In the genomic region with DNA sequence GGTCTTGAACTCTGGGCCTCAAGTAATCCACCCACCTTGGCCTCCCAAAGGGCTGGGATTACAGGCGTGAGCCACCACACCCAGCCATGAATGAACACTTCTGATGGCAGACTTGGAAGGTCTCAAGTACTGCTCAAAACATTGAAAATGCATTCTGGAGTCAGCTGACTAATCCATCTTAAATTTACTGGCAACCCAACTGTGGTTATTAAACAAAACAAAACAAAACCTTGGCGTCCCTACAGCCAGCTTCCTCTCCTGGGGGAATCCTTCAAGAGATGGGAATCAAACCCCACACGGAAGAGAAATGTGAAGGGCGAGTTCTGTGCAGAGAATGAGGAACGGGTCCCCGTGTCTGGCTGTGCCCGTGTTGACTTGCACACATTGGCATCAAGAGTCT, we compare ENCODE assay signal across 21 cellular contexts. TPM values are rescaled to one million over a fixed set of nuclear protein-coding genes. Genes with fewer than 3 reads are reported as not detected.
DNase-seq lines count a peak whose midpoint lies in the region; ATAC-seq, FAIRE-seq and TF ChIP-seq lines count a peak whose summit lies in the region.
"Had no signal": no experiment of that assay in that cellular context is flagged by ENCODE, and none has a peak within 500 bp of the region (broad histone marks: within the 10 kb centered on the region; RNA-seq: fewer than 3 reads in every experiment).

No MANE protein-coding gene starts in this region.

- H3K27ac ChIP-seq in subcutaneous abdominal adipose tissue (ENCODE audit: low read depth, low read length): peak overlapping the region; percentile 4
- H3K27ac ChIP-seq: heart left ventricle, psoas muscle, VCaP had no signal

- ATAC-seq in GM21367 (IDR thresholded peaks at IDR 0.05; ENCODE audit: unreplicated experiment): no peak
- ATAC-seq: heart left ventricle, psoas muscle had no signal

- FAIRE-seq in GM12891 (lab: Jason Lieb, UNC): no peak
- FAIRE-seq: endothelial cell of umbilical vein had no signal

- peak overlapping the region in 2 of 5 donors; percentile 35 to 53 for H3K9ac ChIP-seq in subcutaneous abdominal adipose tissue (ENCODE audit: low read length in 5 of 5)

- CTCF ChIA-PET in activated naive CD4-positive, alpha-beta T cell treated with anti-CD3 and anti-CD28 coated beads, Interleukin-2, amount 10 ng/mL, durations not matched to agents 7 days and 5 days (lab: Charles Lee): interaction anchor here (1.6 kb wide), 1 partner anchor 20 kb away, joined by 5 read pairs; no protein-coding TSS in a partner anchor
- CTCF ChIA-PET in activated naive CD4-positive, alpha-beta T cell treated with anti-CD3 and anti-CD28 coated beads for 36 hours (lab: Charles Lee): no interaction called here

- DNase-seq in activated naive CD4-positive, alpha-beta T cell treated with anti-CD3 and anti-CD28 coated beads, Interleukin-2, amount 10 ng/mL, durations not matched to agents 7 days and 5 days: no peak
- DNase-seq in activated naive CD4-positive, alpha-beta T cell treated with anti-CD3 and anti-CD28 coated beads for 36 hours: no peak
- DNase-seq in RPMI7951 (ENCODE audit: low read depth) (peak; percentile 21), fibroblast of mammary gland (ENCODE audit: low read depth) (peak; percentile 89), GM12891 (ENCODE audit: insufficient read length, low spot score) (no peak)
- DNase-seq in activated CD4-positive, alpha-beta T cell treated with anti-CD3 and anti-CD28 coated beads for 48 hours: no peak
- DNase-seq: activated naive CD4-positive, alpha-beta T cell; central memory CD4-positive, alpha-beta T cell; heart left ventricle; midbrain; NCI-H748 treated with DMSO at 0.1 percent for 48 hours; Peyer's patch; psoas muscle; stimulated activated CD4-positive, alpha-beta T cell treated with anti-CD3 and anti-CD28 coated beads, Interleukin-15, amount 100 ng/mL, for 24 hours; substantia nigra had no signal

- peaks cover 17% of the 10 kb centered on the region for H3K36me3 Mint-ChIP-seq in activated naive CD4-positive, alpha-beta T cell treated with anti-CD3 and anti-CD28 coated beads, Interleukin-2, amount 10 ng/mL, durations not matched to agents 7 days and 5 days
- H3K36me3 Mint-ChIP-seq in activated naive CD4-positive, alpha-beta T cell treated with anti-CD3 and anti-CD28 coated beads for 36 hours (ENCODE audit: low read depth): peaks cover 2% of the 10 kb centered on the region

- no peaks in the 10 kb centered on the region for H3K27me3 ChIP-seq in subcutaneous abdominal adipose tissue (ENCODE audit: control insufficient read depth in 5 of 5, insufficient read depth in 4 of 5, low read length in 5 of 5)
- H3K27me3 ChIP-seq: heart left ventricle, Peyer's patch had no signal

- H3K27ac Mint-ChIP-seq in activated naive CD4-positive, alpha-beta T cell treated with anti-CD3 and anti-CD28 coated beads, Interleukin-2, amount 10 ng/mL, durations not matched to agents 7 days and 5 days: peak overlapping the region; percentile 42
- H3K27ac Mint-ChIP-seq in activated naive CD4-positive, alpha-beta T cell treated with anti-CD3 and anti-CD28 coated beads for 36 hours: no peak overlapping the region

- intact Hi-C loops in activated naive CD4-positive, alpha-beta T cell treated with anti-CD3 and anti-CD28 coated beads for 36 hours (cut with micrococcal nuclease): loop anchor here (5.0 kb wide), 2 partner anchors 113 to 133 kb away; partner anchors contain the start of genes EEF2 and PIAS4

- no peaks in the 10 kb centered on the region for H3K9me3 ChIP-seq in subcutaneous abdominal adipose tissue (ENCODE audit: control insufficient read depth in 5 of 5, low read length in 5 of 5)
- H3K9me3 ChIP-seq: heart left ventricle, Peyer's patch, psoas muscle had no signal

- no peaks in the 10 kb centered on the region for H3K27me3 Mint-ChIP-seq in activated naive CD4-positive, alpha-beta T cell treated with anti-CD3 and anti-CD28 coated beads, Interleukin-2, amount 10 ng/mL, durations not matched to agents 7 days and 5 days
- no peaks in the 10 kb centered on the region for H3K27me3 Mint-ChIP-seq in activated naive CD4-positive, alpha-beta T cell treated with anti-CD3 and anti-CD28 coated beads for 36 hours (ENCODE audit: low read depth)

- no peak for TF ChIP-seq POLR2A in GM12891 (IDR thresholded peaks at IDR 0.05; ENCODE audit: low read depth, low read length)

- peaks cover 0 to 39% (median 22%) of the 10 kb centered on the region in 5 donors for H3K36me3 ChIP-seq in subcutaneous abdominal adipose tissue (ENCODE audit: control insufficient read depth in 5 of 5, insufficient read depth in 5 of 5, low read length in 5 of 5)

- peaks cover 46% of the 10 kb centered on the region for H3K4me1 Mint-ChIP-seq in activated naive CD4-positive, alpha-beta T cell treated with anti-CD3 and anti-CD28 coated beads, Interleukin-2, amount 10 ng/mL, durations not matched to agents 7 days and 5 days
- peaks cover 34% of the 10 kb centered on the region for H3K4me1 Mint-ChIP-seq in activated naive CD4-positive, alpha-beta T cell treated with anti-CD3 and anti-CD28 coated beads for 36 hours (ENCODE audit: low read depth)

- no peak for TF ChIP-seq CTCF in fibroblast of mammary gland (conservative IDR thresholded peaks at IDR 0.05; ENCODE audit: control insufficient read depth, insufficient read depth, low read depth, low read length)

- no peaks in the 10 kb centered on the region for H3K9me3 Mint-ChIP-seq in activated naive CD4-positive, alpha-beta T cell treated with anti-CD3 and anti-CD28 coated beads, Interleukin-2, amount 10 ng/mL, durations not matched to agents 7 days and 5 days
- no peaks in the 10 kb centered on the region for H3K9me3 Mint-ChIP-seq in activated naive CD4-positive, alpha-beta T cell treated with anti-CD3 and anti-CD28 coated beads for 36 hours

- H3K4me3 ChIP-seq in fibroblast of mammary gland (ENCODE audit: control insufficient read depth, low read depth, low read length): no peak overlapping the region
- H3K4me3 ChIP-seq in subcutaneous abdominal adipose tissue (ENCODE audit: low read depth in 1 of 5, low read length in 5 of 5): no peak overlapping the region
- H3K4me3 ChIP-seq: heart left ventricle, Peyer's patch, psoas muscle had no signal

- peaks cover 8 to 36% (median 27%) of the 10 kb centered on the region in 5 donors for H3K4me1 ChIP-seq in subcutaneous abdominal adipose tissue (ENCODE audit: control insufficient read depth in 5 of 5, insufficient read depth in 5 of 5, low read length in 5 of 5)

- H3K4me3 Mint-ChIP-seq in activated naive CD4-positive, alpha-beta T cell treated with anti-CD3 and anti-CD28 coated beads, Interleukin-2, amount 10 ng/mL, durations not matched to agents 7 days and 5 days: no peak overlapping the region
- no peak overlapping the region for H3K4me3 Mint-ChIP-seq in activated naive CD4-positive, alpha-beta T cell treated with anti-CD3 and anti-CD28 coated beads for 36 hours

TF ChIP-seq in GM12891, 5 proteins besides CTCF, POLR2A, EP300 and RAD21:
- TF ChIP-seq POU2F2 (IDR thresholded peaks at IDR 0.05; ENCODE audit: low read depth, low read length) (no peak), POLR2AphosphoS5 (IDR thresholded peaks at IDR 0.05; ENCODE audit: low read depth, low read length) (no peak), TAF1 (IDR thresholded peaks at IDR 0.05; ENCODE audit: low read depth, low read length) (no peak), PAX5 (IDR thresholded peaks at IDR 0.05; ENCODE audit: insufficient read depth, low read length, severe bottlenecking) (no peak), SPI1 (IDR thresholded peaks at IDR 0.05; ENCODE audit: low read depth, low read length) (no peak)

RNA-seq across cellular contexts. Expression of gene MAP2K2, which starts 3.4 kb away (rescaled TPM):
- total RNA-seq in activated naive CD4-positive, alpha-beta T cell treated with anti-CD3 and anti-CD28 coated beads for 36 hours: 100 to 1,000 TPM; 101 to 103 TPM
- 126 and 134 TPM in 2 replicates for total RNA-seq in RPMI7951 (2014; rRNA removed; shearing (Covaris generic))
- 130 TPM for polyA plus RNA-seq in GM12891 (2012; ENCODE audit: low read depth, missing spikeins)

RNA-seq across cellular contexts. Expression of gene CREB3L3, which starts 32.9 kb away (rescaled TPM):
- not detected for total RNA-seq in activated naive CD4-positive, alpha-beta T cell treated with anti-CD3 and anti-CD28 coated beads for 36 hours
- not detected in 2 replicates for total RNA-seq in RPMI7951 (2014; rRNA removed; shearing (Covaris generic))
- 0.06 TPM for polyA plus RNA-seq in GM12891 (2012; ENCODE audit: low read depth, missing spikeins)
- total RNA-seq: A673; activated CD8-positive, alpha-beta memory T cell treated with anti-CD3 and anti-CD28 coated beads for 36 hours; endothelial cell of umbilical vein; heart left ventricle; psoas muscle had no signal
- polyA plus RNA-seq: endothelial cell of umbilical vein, heart left ventricle had no signal

RNA-seq across cellular contexts. Expression of gene ZBTB7A, which starts 53.8 kb away (rescaled TPM):
- total RNA-seq in activated naive CD4-positive, alpha-beta T cell treated with anti-CD3 and anti-CD28 coated beads for 36 hours: 10 to 100 TPM; 11.3 to 11.9 TPM
- 4.3 and 10.2 TPM in 2 replicates for total RNA-seq in RPMI7951 (2014; rRNA removed; shearing (Covaris generic))
- polyA plus RNA-seq in GM12891 (2012; ENCODE audit: low read depth, missing spikeins): 7.3 TPM

Comparison
In these comparisons a context has a peak if more than half of its experiments do, and no peak if none do; other contexts are left out.
1. DNase-seq: peak in RPMI7951 (single experiment) and fibroblast of mammary gland (single experiment); none in activated naive CD4-positive, alpha-beta T cell treated with anti-CD3 and anti-CD28 coated beads, Interleukin-2, amount 10 ng/mL, durations not matched to agents 7 days and 5 days (single experiment), activated naive CD4-positive, alpha-beta T cell treated with anti-CD3 and anti-CD28 coated beads for 36 hours (single experiment), GM12891 (single experiment) and activated CD4-positive, alpha-beta T cell treated with anti-CD3 and anti-CD28 coated beads for 48 hours (single experiment).